ENCODE assay signal across 1 cellular context in the genomic region with DNA sequence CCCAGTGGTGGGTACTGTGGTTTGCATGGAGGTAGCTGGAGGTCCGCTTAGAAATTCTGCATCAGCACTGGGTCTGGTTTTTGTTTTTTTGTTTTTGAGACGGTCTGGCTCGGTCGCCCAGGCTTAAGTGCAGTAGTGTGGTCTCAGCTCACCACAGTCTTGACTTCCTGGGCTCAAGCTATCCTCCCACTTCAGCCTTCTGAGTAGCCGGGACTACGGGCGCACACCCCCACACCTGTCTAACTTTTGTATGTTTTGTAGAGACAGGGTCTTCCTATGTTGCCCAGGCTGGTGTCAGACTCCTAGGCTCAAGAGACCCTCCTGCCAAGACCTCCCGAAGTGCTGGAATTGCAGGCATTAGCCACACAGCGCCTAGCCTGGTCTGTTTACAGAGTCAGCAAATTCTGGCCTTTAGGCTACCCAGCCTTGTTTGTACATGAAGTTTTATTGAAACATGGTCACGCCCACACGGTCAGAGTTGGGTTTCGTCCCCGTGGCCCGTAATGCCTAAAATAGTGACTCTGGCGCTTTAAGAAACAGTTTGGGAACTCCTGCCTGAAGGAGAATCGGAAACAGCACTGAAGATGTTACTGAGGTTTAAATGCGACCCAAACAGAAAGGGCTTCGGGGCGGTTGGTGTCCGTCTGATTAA.
TF ChIP-seq lines count a peak whose summit lies in the region.

No MANE protein-coding gene starts in this region.

TF ChIP-seq in WTC11, 78 proteins besides CTCF, POLR2A, EP300 and RAD21 (continued from another document):
- TF ChIP-seq NFATC4 (CRISPR knock-in tag; IDR thresholded peaks at IDR 0.05) (no peak), NR2C2 (CRISPR knock-in tag; IDR thresholded peaks at IDR 0.05) (no peak), ETV6 (CRISPR knock-in tag; IDR thresholded peaks at IDR 0.05) (no peak), ZNF138 (CRISPR knock-in tag; conservative IDR thresholded peaks at IDR 0.05) (no peak), ZNF671 (CRISPR knock-in tag; IDR thresholded peaks at IDR 0.05) (no peak), TCF7 (CRISPR knock-in tag; IDR thresholded peaks at IDR 0.05; ENCODE audit: low read depth) (no peak), JUN (CRISPR knock-in tag; IDR thresholded peaks at IDR 0.05) (no peak)
- TF ChIP-seq, protein P1, sequence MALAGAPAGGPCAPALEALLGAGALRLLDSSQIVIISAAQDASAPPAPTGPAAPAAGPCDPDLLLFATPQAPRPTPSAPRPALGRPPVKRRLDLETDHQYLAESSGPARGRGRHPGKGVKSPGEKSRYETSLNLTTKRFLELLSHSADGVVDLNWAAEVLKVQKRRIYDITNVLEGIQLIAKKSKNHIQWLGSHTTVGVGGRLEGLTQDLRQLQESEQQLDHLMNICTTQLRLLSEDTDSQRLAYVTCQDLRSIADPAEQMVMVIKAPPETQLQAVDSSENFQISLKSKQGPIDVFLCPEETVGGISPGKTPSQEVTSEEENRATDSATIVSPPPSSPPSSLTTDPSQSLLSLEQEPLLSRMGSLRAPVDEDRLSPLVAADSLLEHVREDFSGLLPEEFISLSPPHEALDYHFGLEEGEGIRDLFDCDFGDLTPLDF (CRISPR knock-in tag; IDR thresholded peaks at IDR 0.05) = no peak
- TF ChIP-seq, protein P2, sequence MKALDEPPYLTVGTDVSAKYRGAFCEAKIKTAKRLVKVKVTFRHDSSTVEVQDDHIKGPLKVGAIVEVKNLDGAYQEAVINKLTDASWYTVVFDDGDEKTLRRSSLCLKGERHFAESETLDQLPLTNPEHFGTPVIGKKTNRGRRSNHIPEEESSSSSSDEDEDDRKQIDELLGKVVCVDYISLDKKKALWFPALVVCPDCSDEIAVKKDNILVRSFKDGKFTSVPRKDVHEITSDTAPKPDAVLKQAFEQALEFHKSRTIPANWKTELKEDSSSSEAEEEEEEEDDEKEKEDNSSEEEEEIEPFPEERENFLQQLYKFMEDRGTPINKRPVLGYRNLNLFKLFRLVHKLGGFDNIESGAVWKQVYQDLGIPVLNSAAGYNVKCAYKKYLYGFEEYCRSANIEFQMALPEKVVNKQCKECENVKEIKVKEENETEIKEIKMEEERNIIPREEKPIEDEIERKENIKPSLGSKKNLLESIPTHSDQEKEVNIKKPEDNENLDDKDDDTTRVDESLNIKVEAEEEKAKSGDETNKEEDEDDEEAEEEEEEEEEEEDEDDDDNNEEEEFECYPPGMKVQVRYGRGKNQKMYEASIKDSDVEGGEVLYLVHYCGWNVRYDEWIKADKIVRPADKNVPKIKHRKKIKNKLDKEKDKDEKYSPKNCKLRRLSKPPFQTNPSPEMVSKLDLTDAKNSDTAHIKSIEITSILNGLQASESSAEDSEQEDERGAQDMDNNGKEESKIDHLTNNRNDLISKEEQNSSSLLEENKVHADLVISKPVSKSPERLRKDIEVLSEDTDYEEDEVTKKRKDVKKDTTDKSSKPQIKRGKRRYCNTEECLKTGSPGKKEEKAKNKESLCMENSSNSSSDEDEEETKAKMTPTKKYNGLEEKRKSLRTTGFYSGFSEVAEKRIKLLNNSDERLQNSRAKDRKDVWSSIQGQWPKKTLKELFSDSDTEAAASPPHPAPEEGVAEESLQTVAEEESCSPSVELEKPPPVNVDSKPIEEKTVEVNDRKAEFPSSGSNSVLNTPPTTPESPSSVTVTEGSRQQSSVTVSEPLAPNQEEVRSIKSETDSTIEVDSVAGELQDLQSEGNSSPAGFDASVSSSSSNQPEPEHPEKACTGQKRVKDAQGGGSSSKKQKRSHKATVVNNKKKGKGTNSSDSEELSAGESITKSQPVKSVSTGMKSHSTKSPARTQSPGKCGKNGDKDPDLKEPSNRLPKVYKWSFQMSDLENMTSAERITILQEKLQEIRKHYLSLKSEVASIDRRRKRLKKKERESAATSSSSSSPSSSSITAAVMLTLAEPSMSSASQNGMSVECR (CRISPR knock-in tag; IDR thresholded peaks at IDR 0.05; ENCODE audit: borderline replicate concordance) = no peak
- TF ChIP-seq, protein P3, sequence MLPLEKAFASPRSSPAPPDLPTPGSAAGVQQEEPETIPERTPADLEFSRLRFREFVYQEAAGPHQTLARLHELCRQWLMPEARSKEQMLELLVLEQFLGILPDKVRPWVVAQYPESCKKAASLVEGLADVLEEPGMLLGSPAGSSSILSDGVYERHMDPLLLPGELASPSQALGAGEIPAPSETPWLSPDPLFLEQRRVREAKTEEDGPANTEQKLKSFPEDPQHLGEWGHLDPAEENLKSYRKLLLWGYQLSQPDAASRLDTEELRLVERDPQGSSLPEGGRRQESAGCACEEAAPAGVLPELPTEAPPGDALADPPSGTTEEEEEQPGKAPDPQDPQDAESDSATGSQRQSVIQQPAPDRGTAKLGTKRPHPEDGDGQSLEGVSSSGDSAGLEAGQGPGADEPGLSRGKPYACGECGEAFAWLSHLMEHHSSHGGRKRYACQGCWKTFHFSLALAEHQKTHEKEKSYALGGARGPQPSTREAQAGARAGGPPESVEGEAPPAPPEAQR (CRISPR knock-in tag; IDR thresholded peaks at IDR 0.05) = no peak
- TF ChIP-seq, protein P4, sequence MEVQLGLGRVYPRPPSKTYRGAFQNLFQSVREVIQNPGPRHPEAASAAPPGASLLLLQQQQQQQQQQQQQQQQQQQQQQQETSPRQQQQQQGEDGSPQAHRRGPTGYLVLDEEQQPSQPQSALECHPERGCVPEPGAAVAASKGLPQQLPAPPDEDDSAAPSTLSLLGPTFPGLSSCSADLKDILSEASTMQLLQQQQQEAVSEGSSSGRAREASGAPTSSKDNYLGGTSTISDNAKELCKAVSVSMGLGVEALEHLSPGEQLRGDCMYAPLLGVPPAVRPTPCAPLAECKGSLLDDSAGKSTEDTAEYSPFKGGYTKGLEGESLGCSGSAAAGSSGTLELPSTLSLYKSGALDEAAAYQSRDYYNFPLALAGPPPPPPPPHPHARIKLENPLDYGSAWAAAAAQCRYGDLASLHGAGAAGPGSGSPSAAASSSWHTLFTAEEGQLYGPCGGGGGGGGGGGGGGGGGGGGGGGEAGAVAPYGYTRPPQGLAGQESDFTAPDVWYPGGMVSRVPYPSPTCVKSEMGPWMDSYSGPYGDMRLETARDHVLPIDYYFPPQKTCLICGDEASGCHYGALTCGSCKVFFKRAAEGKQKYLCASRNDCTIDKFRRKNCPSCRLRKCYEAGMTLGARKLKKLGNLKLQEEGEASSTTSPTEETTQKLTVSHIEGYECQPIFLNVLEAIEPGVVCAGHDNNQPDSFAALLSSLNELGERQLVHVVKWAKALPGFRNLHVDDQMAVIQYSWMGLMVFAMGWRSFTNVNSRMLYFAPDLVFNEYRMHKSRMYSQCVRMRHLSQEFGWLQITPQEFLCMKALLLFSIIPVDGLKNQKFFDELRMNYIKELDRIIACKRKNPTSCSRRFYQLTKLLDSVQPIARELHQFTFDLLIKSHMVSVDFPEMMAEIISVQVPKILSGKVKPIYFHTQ (CRISPR knock-in tag; IDR thresholded peaks at IDR 0.05) = no peak
- TF ChIP-seq, protein P5, sequence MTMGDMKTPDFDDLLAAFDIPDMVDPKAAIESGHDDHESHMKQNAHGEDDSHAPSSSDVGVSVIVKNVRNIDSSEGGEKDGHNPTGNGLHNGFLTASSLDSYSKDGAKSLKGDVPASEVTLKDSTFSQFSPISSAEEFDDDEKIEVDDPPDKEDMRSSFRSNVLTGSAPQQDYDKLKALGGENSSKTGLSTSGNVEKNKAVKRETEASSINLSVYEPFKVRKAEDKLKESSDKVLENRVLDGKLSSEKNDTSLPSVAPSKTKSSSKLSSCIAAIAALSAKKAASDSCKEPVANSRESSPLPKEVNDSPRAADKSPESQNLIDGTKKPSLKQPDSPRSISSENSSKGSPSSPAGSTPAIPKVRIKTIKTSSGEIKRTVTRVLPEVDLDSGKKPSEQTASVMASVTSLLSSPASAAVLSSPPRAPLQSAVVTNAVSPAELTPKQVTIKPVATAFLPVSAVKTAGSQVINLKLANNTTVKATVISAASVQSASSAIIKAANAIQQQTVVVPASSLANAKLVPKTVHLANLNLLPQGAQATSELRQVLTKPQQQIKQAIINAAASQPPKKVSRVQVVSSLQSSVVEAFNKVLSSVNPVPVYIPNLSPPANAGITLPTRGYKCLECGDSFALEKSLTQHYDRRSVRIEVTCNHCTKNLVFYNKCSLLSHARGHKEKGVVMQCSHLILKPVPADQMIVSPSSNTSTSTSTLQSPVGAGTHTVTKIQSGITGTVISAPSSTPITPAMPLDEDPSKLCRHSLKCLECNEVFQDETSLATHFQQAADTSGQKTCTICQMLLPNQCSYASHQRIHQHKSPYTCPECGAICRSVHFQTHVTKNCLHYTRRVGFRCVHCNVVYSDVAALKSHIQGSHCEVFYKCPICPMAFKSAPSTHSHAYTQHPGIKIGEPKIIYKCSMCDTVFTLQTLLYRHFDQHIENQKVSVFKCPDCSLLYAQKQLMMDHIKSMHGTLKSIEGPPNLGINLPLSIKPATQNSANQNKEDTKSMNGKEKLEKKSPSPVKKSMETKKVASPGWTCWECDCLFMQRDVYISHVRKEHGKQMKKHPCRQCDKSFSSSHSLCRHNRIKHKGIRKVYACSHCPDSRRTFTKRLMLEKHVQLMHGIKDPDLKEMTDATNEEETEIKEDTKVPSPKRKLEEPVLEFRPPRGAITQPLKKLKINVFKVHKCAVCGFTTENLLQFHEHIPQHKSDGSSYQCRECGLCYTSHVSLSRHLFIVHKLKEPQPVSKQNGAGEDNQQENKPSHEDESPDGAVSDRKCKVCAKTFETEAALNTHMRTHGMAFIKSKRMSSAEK (CRISPR knock-in tag; IDR thresholded peaks at IDR 0.05; ENCODE audit: borderline replicate concordance) = no peak
